Comparison of ENCODE assay signal across 9 cellular contexts in the genomic region with DNA sequence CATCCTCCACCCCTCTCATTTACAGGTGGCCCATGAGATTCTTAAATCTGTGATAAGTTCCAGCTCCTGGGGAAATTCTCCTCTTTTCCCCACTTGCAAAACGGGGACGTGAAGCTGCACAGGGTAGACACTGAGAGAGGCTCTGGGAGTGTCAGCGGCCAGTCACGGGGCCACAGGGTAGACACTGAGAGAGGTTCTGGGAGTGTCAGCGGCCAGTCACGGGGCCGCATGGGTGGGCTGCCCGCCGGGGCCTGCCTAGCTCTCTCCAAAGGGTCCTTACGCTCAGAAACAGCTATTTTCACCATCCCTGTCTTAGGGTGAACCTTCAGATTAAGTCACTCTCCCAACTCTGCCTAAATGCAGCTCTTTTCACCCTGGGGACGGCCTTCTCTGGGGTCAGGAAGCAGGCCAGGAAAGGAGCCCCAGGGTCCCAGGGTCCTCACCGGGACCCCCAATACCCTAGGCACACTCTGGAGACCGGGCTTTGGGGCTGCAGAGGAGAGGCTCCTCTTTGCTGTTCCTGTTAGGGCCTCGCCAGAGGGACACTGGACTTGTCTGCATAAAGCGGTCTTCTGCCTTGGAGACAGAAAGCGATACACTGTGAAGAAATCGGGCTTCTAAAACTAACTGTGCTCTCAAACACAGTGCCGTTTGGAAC. TPM values are rescaled to one million over a fixed set of nuclear protein-coding genes. Genes with fewer than 3 reads are reported as not detected.
DNase-seq lines count a peak whose midpoint lies in the region; ATAC-seq and TF ChIP-seq lines count a peak whose summit lies in the region.
"Had no signal": no experiment of that assay in that cellular context is flagged by ENCODE, and none has a peak within 500 bp of the region (broad histone marks: within the 10 kb centered on the region; RNA-seq: fewer than 3 reads in every experiment).

No MANE protein-coding gene starts in this region.

- DNase-seq in T-cell (no peak), cardiac muscle cell (ENCODE audit: low read depth in 1 of 2, low spot score in 1 of 2) (no peak), cortex of kidney (lab: John Stamatoyannopoulos, UW) (no peak)
- peak; percentile 64 for DNase-seq in stimulated activated CD8-positive, alpha-beta memory T cell treated with anti-CD3 and anti-CD28 coated beads, Interleukin-4, amount 100 ng/mL, for 48 hours
- DNase-seq: NCI-H187 had no signal

- ATAC-seq in T-cell (replicated peaks in 1 of 4) (no peak), HG03354 (IDR thresholded peaks at IDR 0.05; ENCODE audit: poor library complexity, severe bottlenecking, unreplicated experiment) (no peak), HG02885 (IDR thresholded peaks at IDR 0.05; ENCODE audit: poor library complexity, unreplicated experiment) (no peak), HG03442 (IDR thresholded peaks at IDR 0.05; ENCODE audit: unreplicated experiment) (no peak)

- peak overlapping the region; percentile 92 for H3K27ac ChIP-seq in cardiac muscle cell

- H3K4me1 Mint-ChIP-seq in T-cell = peaks cover 38 to 49% (median 46%) of the 10 kb centered on the region in 3 donors

- no peaks in the 10 kb centered on the region for H3K27me3 Mint-ChIP-seq in T-cell

- H3K9me3 Mint-ChIP-seq in T-cell = no peaks in the 10 kb centered on the region

- CTCF ChIA-PET in T-cell (lab: Charles Lee) = interaction anchor here (0.6 to 1.6 kb wide), 5 partner anchors 11 to 37 kb away, joined by 3 to 4 read pairs (median 3); no protein-coding TSS in a partner anchor

- peaks cover 31% of the 10 kb centered on the region for H3K36me3 Mint-ChIP-seq in T-cell

- POLR2A ChIA-PET in T-cell (lab: Charles Lee) = interaction anchor here in 1 of 2 donors (0.5 to 0.7 kb wide), 2 partner anchors 18 to 38 kb away, joined by 3 read pairs; no protein-coding TSS in a partner anchor

- peak overlapping the region; percentile 98 for H3K4me3 ChIP-seq in cardiac muscle cell

- peak overlapping the region; percentile 91 to 99 (median 99) for H3K4me3 Mint-ChIP-seq in T-cell

- peaks cover 60% of the 10 kb centered on the region for H3K4me1 ChIP-seq in cardiac muscle cell (ENCODE audit: low read depth)

- no peaks in the 10 kb centered on the region for H3K36me3 ChIP-seq in cardiac muscle cell

- H3K27me3 ChIP-seq in cardiac muscle cell = no peaks in the 10 kb centered on the region

- no peak for TF ChIP-seq CTCF in cardiac muscle cell (IDR thresholded peaks at IDR 0.05; ENCODE audit: low read depth, low read length)

- peak; percentile 36 for TF ChIP-seq POLR2A in GM19193 (IDR thresholded peaks at IDR 0.05; ENCODE audit: extremely low read depth, insufficient read depth, insufficient read length)

- H3K27ac Mint-ChIP-seq in T-cell = peak overlapping the region; percentile 98 to 99

- H3K9me3 ChIP-seq in cardiac muscle cell (ENCODE audit: low read depth) = no peaks in the 10 kb centered on the region

RNA-seq across cellular contexts. Expression of gene FAM78A, which starts 1.5 kb away (rescaled TPM):
- 100 to 1,000 TPM in 1 of 5 donors, 10 to 100 TPM in 4; 70.4 to 106 (median 98.4) TPM for total RNA-seq in T-cell
- 39.6 and 42.6 TPM in 2 replicates for total RNA-seq in cardiac muscle cell
- 21.5 and 29.5 TPM in 2 replicates for polyA plus RNA-seq in cardiac muscle cell

RNA-seq across cellular contexts. Expression of gene PLPP7, which starts 14.7 kb away (rescaled TPM):
- under 1 TPM in 3 of 5 donors, not detected in 2; 0.13 to 0.58 (median 0.13) TPM for total RNA-seq in T-cell
- 50.3 and 52.5 TPM in 2 replicates for total RNA-seq in cardiac muscle cell
- 36.9 and 42.5 TPM in 2 replicates for polyA plus RNA-seq in cardiac muscle cell

Comparison
In these comparisons a context has a peak if more than half of its experiments do, and no peak if none do; other contexts are left out.
1. RNA of gene PLPP7, which starts 14.7 kb away (total RNA-seq): 50.3 to 52.5 TPM in cardiac muscle cell; 0.13 to 0.58 TPM in T-cell; every median in the first group is over 10 times any median in the second.